ENCODE assay signal across 1 cellular context in the genomic region with DNA sequence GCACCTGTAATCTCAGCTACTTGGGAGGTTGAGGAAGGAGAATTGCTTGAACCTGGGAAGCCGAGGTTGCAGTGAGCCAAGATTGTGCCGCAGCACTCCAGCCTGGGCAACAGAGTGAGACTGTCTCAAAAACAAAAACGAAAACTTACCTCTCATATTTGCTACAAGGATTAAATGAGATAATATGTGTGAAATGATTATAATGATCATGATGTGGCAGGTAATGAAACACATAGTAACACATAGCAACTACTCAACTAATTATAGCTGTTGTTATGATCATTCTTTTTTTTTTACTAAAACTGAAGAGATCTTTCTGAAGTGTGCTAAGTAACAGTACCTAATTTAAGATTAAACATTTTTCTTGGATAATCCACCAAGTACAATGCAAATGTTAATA.
TF ChIP-seq lines count a peak whose summit lies in the region.

No MANE protein-coding gene starts in this region.

TF ChIP-seq in GM23338, 12 proteins besides CTCF, POLR2A, EP300 and RAD21 (continued from another document):
- TF ChIP-seq ZNF114 (CRISPR knock-in tag; IDR thresholded peaks at IDR 0.05): no peak
